Comparison of ENCODE assay signal across 1 cellular context in the genomic region with DNA sequence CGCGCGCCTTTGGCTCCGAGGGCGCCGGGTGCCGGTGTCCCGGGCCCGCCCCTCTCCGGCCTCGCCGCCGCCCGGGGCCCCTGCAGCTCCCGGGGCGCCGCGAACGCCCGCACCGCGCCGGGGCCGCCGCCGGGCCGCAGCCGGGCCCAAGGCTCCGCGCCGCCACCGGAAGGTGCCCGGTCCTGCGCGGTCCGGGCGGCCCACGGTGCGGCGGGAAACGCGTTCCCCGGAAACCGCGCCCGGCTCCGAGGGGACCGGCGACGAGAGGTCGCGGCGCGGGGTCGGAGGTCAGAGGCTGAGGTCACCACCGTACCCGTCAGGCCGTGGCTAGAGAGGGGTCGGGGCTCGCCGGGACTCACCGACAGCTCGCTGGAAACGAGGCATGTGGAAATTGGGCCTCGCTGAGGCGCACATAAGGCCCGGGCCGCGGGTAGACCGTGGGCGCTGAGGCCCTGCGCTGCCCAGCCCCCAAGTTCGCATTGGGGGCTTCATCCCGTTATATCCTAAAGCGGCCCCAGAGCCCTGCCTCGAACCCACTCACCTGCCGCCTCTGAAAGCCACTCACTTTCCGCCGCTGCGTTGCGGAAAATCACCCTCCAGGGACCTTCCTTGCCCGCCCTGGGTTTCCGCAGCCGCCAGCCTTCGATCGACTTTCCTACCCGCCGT.
TF ChIP-seq lines count a peak whose summit lies in the region.

A gene (minus strand): TSS at position 167 of the 666 bp plus-strand sequence. CDS start 745 bp downstream, outside the sequence.

TF ChIP-seq in HepG2, 621 proteins besides CTCF, POLR2A, EP300 and RAD21 (continued from another document and continues in another):
- no peak for TF ChIP-seq ZFP37 (CRISPR knock-in tag; IDR thresholded peaks at IDR 0.05; ENCODE audit: borderline replicate concordance)
- TF ChIP-seq RARA (CRISPR knock-in tag; IDR thresholded peaks at IDR 0.05), result peak; percentile 73
- TF ChIP-seq RORA (CRISPR knock-in tag; IDR thresholded peaks at IDR 0.05), result no peak
- TF ChIP-seq, protein P1, sequence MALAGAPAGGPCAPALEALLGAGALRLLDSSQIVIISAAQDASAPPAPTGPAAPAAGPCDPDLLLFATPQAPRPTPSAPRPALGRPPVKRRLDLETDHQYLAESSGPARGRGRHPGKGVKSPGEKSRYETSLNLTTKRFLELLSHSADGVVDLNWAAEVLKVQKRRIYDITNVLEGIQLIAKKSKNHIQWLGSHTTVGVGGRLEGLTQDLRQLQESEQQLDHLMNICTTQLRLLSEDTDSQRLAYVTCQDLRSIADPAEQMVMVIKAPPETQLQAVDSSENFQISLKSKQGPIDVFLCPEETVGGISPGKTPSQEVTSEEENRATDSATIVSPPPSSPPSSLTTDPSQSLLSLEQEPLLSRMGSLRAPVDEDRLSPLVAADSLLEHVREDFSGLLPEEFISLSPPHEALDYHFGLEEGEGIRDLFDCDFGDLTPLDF (CRISPR knock-in tag; IDR thresholded peaks at IDR 0.05), result no peak
- TF ChIP-seq, protein P2, sequence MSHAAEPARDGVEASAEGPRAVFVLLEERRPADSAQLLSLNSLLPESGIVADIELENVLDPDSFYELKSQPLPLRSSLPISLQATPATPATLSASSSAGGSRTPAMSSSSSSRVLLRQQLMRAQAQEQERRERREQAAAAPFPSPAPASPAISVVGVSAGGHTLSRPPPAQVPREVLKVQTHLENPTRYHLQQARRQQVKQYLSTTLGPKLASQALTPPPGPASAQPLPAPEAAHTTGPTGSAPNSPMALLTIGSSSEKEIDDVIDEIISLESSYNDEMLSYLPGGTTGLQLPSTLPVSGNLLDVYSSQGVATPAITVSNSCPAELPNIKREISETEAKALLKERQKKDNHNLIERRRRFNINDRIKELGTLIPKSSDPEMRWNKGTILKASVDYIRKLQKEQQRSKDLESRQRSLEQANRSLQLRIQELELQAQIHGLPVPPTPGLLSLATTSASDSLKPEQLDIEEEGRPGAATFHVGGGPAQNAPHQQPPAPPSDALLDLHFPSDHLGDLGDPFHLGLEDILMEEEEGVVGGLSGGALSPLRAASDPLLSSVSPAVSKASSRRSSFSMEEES (CRISPR knock-in tag; IDR thresholded peaks at IDR 0.05), result peak; percentile 57; the same call in 1 of the 2 replicates
- TF ChIP-seq ZZZ3 (CRISPR knock-in tag; IDR thresholded peaks at IDR 0.05; ENCODE audit: borderline replicate concordance), result peak; percentile 97
- peak; percentile 72 for TF ChIP-seq TBX2 (CRISPR knock-in tag; IDR thresholded peaks at IDR 0.05; ENCODE audit: borderline replicate concordance)
- peak; percentile 97 for TF ChIP-seq DNMT1 (CRISPR knock-in tag; IDR thresholded peaks at IDR 0.05)
- TF ChIP-seq NFRKB (IDR thresholded peaks at IDR 0.05), result no peak
- TF ChIP-seq, protein P3, sequence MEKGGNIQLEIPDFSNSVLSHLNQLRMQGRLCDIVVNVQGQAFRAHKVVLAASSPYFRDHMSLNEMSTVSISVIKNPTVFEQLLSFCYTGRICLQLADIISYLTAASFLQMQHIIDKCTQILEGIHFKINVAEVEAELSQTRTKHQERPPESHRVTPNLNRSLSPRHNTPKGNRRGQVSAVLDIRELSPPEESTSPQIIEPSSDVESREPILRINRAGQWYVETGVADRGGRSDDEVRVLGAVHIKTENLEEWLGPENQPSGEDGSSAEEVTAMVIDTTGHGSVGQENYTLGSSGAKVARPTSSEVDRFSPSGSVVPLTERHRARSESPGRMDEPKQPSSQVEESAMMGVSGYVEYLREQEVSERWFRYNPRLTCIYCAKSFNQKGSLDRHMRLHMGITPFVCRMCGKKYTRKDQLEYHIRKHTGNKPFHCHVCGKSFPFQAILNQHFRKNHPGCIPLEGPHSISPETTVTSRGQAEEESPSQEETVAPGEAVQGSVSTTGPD (CRISPR knock-in tag; IDR thresholded peaks at IDR 0.05), result no peak
- no peak for TF ChIP-seq MZF1 (CRISPR knock-in tag; IDR thresholded peaks at IDR 0.05; ENCODE audit: borderline replicate concordance)
- TF ChIP-seq, protein P4, sequence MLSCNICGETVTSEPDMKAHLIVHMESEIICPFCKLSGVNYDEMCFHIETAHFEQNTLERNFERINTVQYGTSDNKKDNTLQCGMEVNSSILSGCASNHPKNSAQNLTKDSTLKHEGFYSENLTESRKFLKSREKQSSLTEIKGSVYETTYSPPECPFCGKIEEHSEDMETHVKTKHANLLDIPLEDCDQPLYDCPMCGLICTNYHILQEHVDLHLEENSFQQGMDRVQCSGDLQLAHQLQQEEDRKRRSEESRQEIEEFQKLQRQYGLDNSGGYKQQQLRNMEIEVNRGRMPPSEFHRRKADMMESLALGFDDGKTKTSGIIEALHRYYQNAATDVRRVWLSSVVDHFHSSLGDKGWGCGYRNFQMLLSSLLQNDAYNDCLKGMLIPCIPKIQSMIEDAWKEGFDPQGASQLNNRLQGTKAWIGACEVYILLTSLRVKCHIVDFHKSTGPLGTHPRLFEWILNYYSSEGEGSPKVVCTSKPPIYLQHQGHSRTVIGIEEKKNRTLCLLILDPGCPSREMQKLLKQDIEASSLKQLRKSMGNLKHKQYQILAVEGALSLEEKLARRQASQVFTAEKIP (CRISPR knock-in tag; IDR thresholded peaks at IDR 0.05; ENCODE audit: borderline replicate concordance), result no peak
- peak; percentile 92; the same call in 1 of the 2 replicates for TF ChIP-seq GLI4 (CRISPR knock-in tag; IDR thresholded peaks at IDR 0.05; ENCODE audit: borderline replicate concordance)
- TF ChIP-seq SNRNP70 (IDR thresholded peaks at IDR 0.05; ENCODE audit: low read depth, low read length), result no peak
- TF ChIP-seq ZNF441 (CRISPR knock-in tag; IDR thresholded peaks at IDR 0.05; ENCODE audit: borderline replicate concordance), result peak; percentile 86
- TF ChIP-seq, protein P5, sequence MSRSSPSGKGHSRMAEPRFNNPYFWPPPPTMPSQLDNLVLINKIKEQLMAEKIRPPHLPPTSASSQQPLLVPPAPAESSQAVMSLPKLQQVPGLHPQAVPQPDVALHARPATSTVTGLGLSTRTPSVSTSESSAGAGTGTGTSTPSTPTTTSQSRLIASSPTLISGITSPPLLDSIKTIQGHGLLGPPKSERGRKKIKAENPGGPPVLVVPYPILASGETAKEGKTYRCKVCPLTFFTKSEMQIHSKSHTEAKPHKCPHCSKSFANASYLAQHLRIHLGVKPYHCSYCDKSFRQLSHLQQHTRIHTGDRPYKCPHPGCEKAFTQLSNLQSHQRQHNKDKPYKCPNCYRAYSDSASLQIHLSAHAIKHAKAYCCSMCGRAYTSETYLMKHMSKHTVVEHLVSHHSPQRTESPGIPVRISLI (CRISPR knock-in tag; IDR thresholded peaks at IDR 0.05; ENCODE audit: borderline replicate concordance), result peak; percentile 68
- TF ChIP-seq ZNF83 (CRISPR knock-in tag; IDR thresholded peaks at IDR 0.05; ENCODE audit: borderline replicate concordance), result no peak
- no peak; the same call in 1 of the 2 replicates for TF ChIP-seq SP5 (CRISPR knock-in tag; IDR thresholded peaks at IDR 0.05; ENCODE audit: borderline replicate concordance, low read depth)
- TF ChIP-seq, protein P6, sequence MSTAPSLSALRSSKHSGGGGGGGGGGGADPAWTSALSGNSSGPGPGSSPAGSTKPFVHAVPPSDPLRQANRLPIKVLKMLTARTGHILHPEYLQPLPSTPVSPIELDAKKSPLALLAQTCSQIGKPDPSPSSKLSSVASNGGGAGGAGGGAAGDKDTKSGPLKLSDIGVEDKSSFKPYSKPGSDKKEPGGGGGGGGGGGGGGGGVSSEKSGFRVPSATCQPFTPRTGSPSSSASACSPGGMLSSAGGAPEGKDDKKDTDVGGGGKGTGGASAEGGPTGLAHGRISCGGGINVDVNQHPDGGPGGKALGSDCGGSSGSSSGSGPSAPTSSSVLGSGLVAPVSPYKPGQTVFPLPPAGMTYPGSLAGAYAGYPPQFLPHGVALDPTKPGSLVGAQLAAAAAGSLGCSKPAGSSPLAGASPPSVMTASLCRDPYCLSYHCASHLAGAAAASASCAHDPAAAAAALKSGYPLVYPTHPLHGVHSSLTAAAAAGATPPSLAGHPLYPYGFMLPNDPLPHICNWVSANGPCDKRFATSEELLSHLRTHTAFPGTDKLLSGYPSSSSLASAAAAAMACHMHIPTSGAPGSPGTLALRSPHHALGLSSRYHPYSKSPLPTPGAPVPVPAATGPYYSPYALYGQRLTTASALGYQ (CRISPR knock-in tag; IDR thresholded peaks at IDR 0.05), result peak; percentile 70; the same call in 1 of the 2 replicates
- TF ChIP-seq, protein P7, sequence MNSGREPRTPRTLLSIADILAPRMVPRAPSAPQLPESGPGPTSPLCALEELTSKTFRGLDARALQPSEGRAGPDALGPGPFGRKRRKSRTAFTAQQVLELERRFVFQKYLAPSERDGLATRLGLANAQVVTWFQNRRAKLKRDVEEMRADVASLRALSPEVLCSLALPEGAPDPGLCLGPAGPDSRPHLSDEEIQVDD (CRISPR knock-in tag; IDR thresholded peaks at IDR 0.05; ENCODE audit: borderline replicate concordance), result peak; percentile 57; the same call in 1 of the 2 replicates
- peak; percentile 41; the same call in 1 of the 2 replicates for TF ChIP-seq TOE1 (CRISPR knock-in tag; IDR thresholded peaks at IDR 0.05)
- TF ChIP-seq, protein P8, sequence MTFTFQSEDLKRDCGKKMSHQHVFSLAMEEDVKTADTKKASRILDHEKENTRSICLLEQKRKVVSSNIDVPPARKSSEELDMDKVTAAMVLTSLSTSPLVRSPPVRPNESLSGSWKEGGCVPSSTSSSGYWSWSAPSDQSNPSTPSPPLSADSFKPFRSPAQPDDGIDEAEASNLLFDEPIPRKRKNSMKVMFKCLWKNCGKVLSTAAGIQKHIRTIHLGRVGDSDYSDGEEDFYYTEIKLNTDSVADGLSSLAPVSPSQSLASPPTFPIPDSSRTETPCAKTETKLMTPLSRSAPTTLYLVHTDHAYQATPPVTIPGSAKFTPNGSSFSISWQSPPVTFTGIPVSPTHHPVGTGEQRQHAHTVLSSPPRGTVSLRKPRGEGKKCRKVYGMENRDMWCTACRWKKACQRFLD (CRISPR knock-in tag; IDR thresholded peaks at IDR 0.05; ENCODE audit: borderline replicate concordance), result no peak
- TF ChIP-seq, protein P9, sequence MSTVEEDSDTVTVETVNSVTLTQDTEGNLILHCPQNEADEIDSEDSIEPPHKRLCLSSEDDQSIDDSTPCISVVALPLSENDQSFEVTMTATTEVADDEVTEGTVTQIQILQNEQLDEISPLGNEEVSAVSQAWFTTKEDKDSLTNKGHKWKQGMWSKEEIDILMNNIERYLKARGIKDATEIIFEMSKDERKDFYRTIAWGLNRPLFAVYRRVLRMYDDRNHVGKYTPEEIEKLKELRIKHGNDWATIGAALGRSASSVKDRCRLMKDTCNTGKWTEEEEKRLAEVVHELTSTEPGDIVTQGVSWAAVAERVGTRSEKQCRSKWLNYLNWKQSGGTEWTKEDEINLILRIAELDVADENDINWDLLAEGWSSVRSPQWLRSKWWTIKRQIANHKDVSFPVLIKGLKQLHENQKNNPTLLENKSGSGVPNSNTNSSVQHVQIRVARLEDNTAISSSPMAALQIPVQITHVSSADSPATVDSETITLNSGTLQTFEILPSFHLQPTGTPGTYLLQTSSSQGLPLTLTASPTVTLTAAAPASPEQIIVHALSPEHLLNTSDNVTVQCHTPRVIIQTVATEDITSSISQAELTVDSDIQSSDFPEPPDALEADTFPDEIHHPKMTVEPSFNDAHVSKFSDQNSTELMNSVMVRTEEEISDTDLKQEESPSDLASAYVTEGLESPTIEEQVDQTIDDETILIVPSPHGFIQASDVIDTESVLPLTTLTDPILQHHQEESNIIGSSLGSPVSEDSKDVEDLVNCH (CRISPR knock-in tag; IDR thresholded peaks at IDR 0.05), result no peak
- peak; percentile 92 for TF ChIP-seq ZNF547 (CRISPR knock-in tag; IDR thresholded peaks at IDR 0.05)
- TF ChIP-seq TCF7 (IDR thresholded peaks at IDR 0.05; ENCODE audit: low read depth), result no peak
- TF ChIP-seq ZNF773 (CRISPR knock-in tag; IDR thresholded peaks at IDR 0.05; ENCODE audit: borderline replicate concordance), result no peak; the same call in 1 of the 2 replicates
- TF ChIP-seq ZNF672 (CRISPR knock-in tag; IDR thresholded peaks at IDR 0.05), result no peak; the same call in 1 of the 2 replicates
- TF ChIP-seq SMAD9 (CRISPR knock-in tag; IDR thresholded peaks at IDR 0.05), result 0 out of 2 replicates have a peak, but pooled peaks have one; percentile 41
- peak; percentile 61; the same call in 1 of the 2 replicates for TF ChIP-seq ZNF564 (CRISPR knock-in tag; IDR thresholded peaks at IDR 0.05)
- no peak for TF ChIP-seq MAFF (IDR thresholded peaks at IDR 0.05; ENCODE audit: low read depth, low read length)
- no peak for TF ChIP-seq TRIM24 (CRISPR knock-in tag; IDR thresholded peaks at IDR 0.05)
- TF ChIP-seq SOX6 (IDR thresholded peaks at IDR 0.05), result no peak
- TF ChIP-seq SOX6 (CRISPR knock-in tag; IDR thresholded peaks at IDR 0.05), result no peak; the same call in 1 of the 2 replicates
- TF ChIP-seq, protein P10, sequence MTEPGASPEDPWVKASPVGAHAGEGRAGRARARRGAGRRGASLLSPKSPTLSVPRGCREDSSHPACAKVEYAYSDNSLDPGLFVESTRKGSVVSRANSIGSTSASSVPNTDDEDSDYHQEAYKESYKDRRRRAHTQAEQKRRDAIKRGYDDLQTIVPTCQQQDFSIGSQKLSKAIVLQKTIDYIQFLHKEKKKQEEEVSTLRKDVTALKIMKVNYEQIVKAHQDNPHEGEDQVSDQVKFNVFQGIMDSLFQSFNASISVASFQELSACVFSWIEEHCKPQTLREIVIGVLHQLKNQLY (CRISPR knock-in tag; IDR thresholded peaks at IDR 0.05), result 0 out of 2 replicates have a peak, but pooled peaks have one; percentile 59
- no peak for TF ChIP-seq MATR3 (CRISPR knock-in tag; IDR thresholded peaks at IDR 0.05)
- TF ChIP-seq SMAD1 (CRISPR knock-in tag; IDR thresholded peaks at IDR 0.05; ENCODE audit: borderline replicate concordance, low read depth), result peak; percentile 55; the same call in 1 of the 2 replicates
- peak; percentile 73; the same call in 1 of the 2 replicates for TF ChIP-seq ZNF724P (CRISPR knock-in tag; IDR thresholded peaks at IDR 0.05; ENCODE audit: borderline replicate concordance)
- peak; percentile 95 for TF ChIP-seq EEA1 (CRISPR knock-in tag; IDR thresholded peaks at IDR 0.05; ENCODE audit: borderline replicate concordance)
- TF ChIP-seq ZNF143 (CRISPR knock-in tag; IDR thresholded peaks at IDR 0.05), result peak; percentile 59; the same call in 1 of the 2 replicates
- TF ChIP-seq ZFYVE20 (CRISPR knock-in tag; IDR thresholded peaks at IDR 0.05; ENCODE audit: borderline replicate concordance, low read depth), result peak; percentile 93; the same call in 1 of the 2 replicates
- no peak for TF ChIP-seq SMARCE1 (IDR thresholded peaks at IDR 0.05; ENCODE audit: borderline replicate concordance)
